14 cellular contexts compared by ENCODE assay signal in the genomic region with DNA sequence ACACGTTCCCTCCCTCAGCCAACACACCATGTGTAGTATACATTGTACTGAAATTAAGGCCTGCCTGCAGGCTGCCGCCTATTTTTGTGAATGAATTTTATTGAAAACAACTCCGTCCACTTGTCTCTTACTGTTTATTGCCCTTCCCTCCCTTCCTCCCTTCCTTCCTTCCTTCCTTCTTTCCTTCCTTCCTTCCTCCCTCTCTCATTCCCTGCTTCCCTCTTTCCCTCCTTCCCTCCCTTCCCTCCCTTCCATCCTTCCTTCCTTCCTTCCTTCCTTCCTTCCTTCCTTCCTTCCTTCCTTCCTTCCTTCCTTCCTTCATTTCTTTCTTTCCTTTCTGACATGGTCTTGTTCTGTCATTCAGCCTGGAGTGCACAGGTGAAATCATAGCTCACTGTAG. TPM values are rescaled to one million over a fixed set of nuclear protein-coding genes. Genes with fewer than 3 reads are reported as not detected.
"Had no signal": no experiment of that assay in that cellular context is flagged by ENCODE, and none has a peak within 500 bp of the region (broad histone marks: within the 10 kb centered on the region; RNA-seq: fewer than 3 reads in every experiment).

No MANE protein-coding gene starts in this region.

- H3K36me3 Mint-ChIP-seq: activated naive CD4-positive, alpha-beta T cell treated with anti-CD3 and anti-CD28 coated beads, Interleukin-2, amount 50 U/mL, for 24 hours had no signal

- H3K4me1 Mint-ChIP-seq: nephron had no signal

- H3K27me3 Mint-ChIP-seq: activated naive CD4-positive, alpha-beta T cell treated with anti-CD3 and anti-CD28 coated beads, Interleukin-2, amount 50 U/mL, for 24 hours had no signal

- H3K27ac Mint-ChIP-seq: activated naive CD4-positive, alpha-beta T cell treated with anti-CD3 and anti-CD28 coated beads, Interleukin-2, amount 50 U/mL, for 24 hours; nephron had no signal

- H3K9me3 Mint-ChIP-seq: activated naive CD4-positive, alpha-beta T cell treated with anti-CD3 and anti-CD28 coated beads, Interleukin-2, amount 50 U/mL, for 24 hours; nephron had no signal

- DNase-seq: activated CD4-positive, alpha-beta T cell treated with anti-CD3 and anti-CD28 coated beads for 1 hour; dermis blood vessel endothelial cell; mesendoderm; occipital lobe; thyroid gland had no signal

- FAIRE-seq: frontal cortex, urothelium cell line had no signal

- H3K4me3 Mint-ChIP-seq: activated naive CD4-positive, alpha-beta T cell treated with anti-CD3 and anti-CD28 coated beads, Interleukin-2, amount 50 U/mL, for 24 hours had no signal

RNA-seq across cellular contexts. Expression of a gene that starts 2.3 kb away (rescaled TPM):
- total RNA-seq: fibroblast of lung had no signal

RNA-seq across cellular contexts. Expression of a gene that starts 45.1 kb away (rescaled TPM):
- total RNA-seq: dermis blood vessel endothelial cell, fibroblast of lung, liver, posterior vena cava, right atrium auricular region, skeletal muscle tissue, thyroid gland had no signal

RNA-seq across cellular contexts. Expression of a gene that starts 48.2 kb away (rescaled TPM):
- total RNA-seq: dermis blood vessel endothelial cell, fibroblast of lung had no signal
